Comparison of ENCODE assay signal across 24 cellular contexts in genomic region chr11:65903715-65904114, GRCh38. TPM values are rescaled to one million over a fixed set of nuclear protein-coding genes. Genes with fewer than 3 reads are reported as not detected.
DNase-seq lines count a peak whose midpoint lies in the region; ATAC-seq and TF ChIP-seq lines count a peak whose summit lies in the region.
"Had no signal": no experiment of that assay in that cellular context is flagged by ENCODE, and none has a peak within 500 bp of the region (broad histone marks: within the 10 kb centered on the region; RNA-seq: fewer than 3 reads in every experiment).

No MANE protein-coding gene starts in this region.

- 91% methylated on average over 8 of the region's 8 CpGs for WGBS in mammary epithelial cell (ENCODE audit: low coverage, missing lambda C conversion rate)
- 74 to 79% methylated on average over 8 of the region's 8 CpGs for WGBS in tibial nerve, 2 donors

- CTCF ChIA-PET in Calu3 (lab: Charles Lee) (no interaction called here), mammary epithelial cell (lab: Charles Lee; ENCODE audit: low non-redundant PET) (no interaction called here)
- CTCF ChIA-PET in CD4-positive, alpha-beta memory T cell (lab: Charles Lee; ENCODE audit: partially characterized antibody): interaction anchor here (11.2 kb wide), 1 partner anchor 16 kb away, joined by 162 read pairs; the partner anchor contains the start of genes CCDC85B and FIBP

- H3K36me3 ChIP-seq in NT2/D1 (ENCODE audit: insufficient read depth, insufficient read length, low read length): no peaks in the 10 kb centered on the region
- no peaks in the 10 kb centered on the region for H3K36me3 ChIP-seq in mammary epithelial cell (ENCODE audit: insufficient read depth, low read length)
- no peaks in the 10 kb centered on the region for H3K36me3 ChIP-seq in osteoblast (ENCODE audit: insufficient read depth, low read length)
- no peaks in the 10 kb centered on the region for H3K36me3 ChIP-seq in CD4-positive, alpha-beta memory T cell (ENCODE audit: insufficient read depth, low read length)
- no peaks in the 10 kb centered on the region for H3K36me3 ChIP-seq in tibial nerve
- H3K36me3 ChIP-seq: ascending aorta, spleen, tibial artery had no signal

- in situ Hi-C loops in mammary epithelial cell (cut with MboI; ENCODE audit: low sequenced_read_pairs in 2 of 2): no loop called here

- H3K27me3 ChIP-seq in NT2/D1 (ENCODE audit: insufficient read depth, insufficient read length) (peaks cover 30% of the 10 kb centered on the region), mammary epithelial cell (ENCODE audit: insufficient read depth, low read length) (no peaks in the 10 kb centered on the region), osteoblast (ENCODE audit: insufficient read depth, low read length) (no peaks in the 10 kb centered on the region), tibial nerve (peaks cover 0 to 16% of the 10 kb centered on the region in 2 donors)
- peaks cover 4% of the 10 kb centered on the region for H3K27me3 ChIP-seq in CD4-positive, alpha-beta memory T cell (ENCODE audit: insufficient read depth, low read length)
- H3K27me3 ChIP-seq: ascending aorta, tibial artery had no signal

- BruUV-seq in Calu3 (replicated peaks; lab: Mats Ljungman, UMichigan) (no TSS peak), mammary epithelial cell (replicated peaks; lab: Mats Ljungman, UMichigan) (no TSS peak)

- H3K27ac ChIP-seq in mammary epithelial cell (ENCODE audit: insufficient read depth, low read depth, low read length) (peak overlapping the region; percentile 86), osteoblast (ENCODE audit: low read depth, low read length) (peak overlapping the region; percentile 85), tibial nerve (peak overlapping the region in 1 of 4 donors; percentile 55)
- H3K27ac ChIP-seq in CD4-positive, alpha-beta memory T cell (ENCODE audit: low read depth, low read length): no peak overlapping the region
- H3K27ac ChIP-seq: ascending aorta, spleen, tibial artery had no signal

- H4K20me1 ChIP-seq in mammary epithelial cell (ENCODE audit: insufficient read depth, low read length) (no peaks in the 10 kb centered on the region), osteoblast (ENCODE audit: insufficient read depth, low read length) (no peaks in the 10 kb centered on the region)

- POLR2A ChIA-PET in CD4-positive, alpha-beta memory T cell (lab: Charles Lee; ENCODE audit: partially characterized antibody): no interaction called here

- peaks cover 48% of the 10 kb centered on the region for H3K4me1 Mint-ChIP-seq in Calu3 (ENCODE audit: low read depth, unreplicated experiment)
- peaks cover 3 to 15% (median 7%) of the 10 kb centered on the region in 4 donors for H3K4me1 Mint-ChIP-seq in CD4-positive, alpha-beta memory T cell

- no peaks in the 10 kb centered on the region for H3K27me3 Mint-ChIP-seq in Calu3 (ENCODE audit: unreplicated experiment)
- peaks cover 0 to 1% of the 10 kb centered on the region in 2 donors for H3K27me3 Mint-ChIP-seq in CD4-positive, alpha-beta memory T cell
- H3K27me3 Mint-ChIP-seq: central memory CD8-positive, alpha-beta T cell had no signal

- TF ChIP-seq EP300 in tibial nerve (IDR thresholded peaks at IDR 0.05): no peak

- peak overlapping the region; percentile 97 for H3K27ac Mint-ChIP-seq in Calu3 (ENCODE audit: unreplicated experiment)
- peak overlapping the region in 3 of 7 donors; percentile 32 to 59 (median 53) for H3K27ac Mint-ChIP-seq in CD4-positive, alpha-beta memory T cell
- H3K27ac Mint-ChIP-seq: activated T-cell treated with anti-CD3 and anti-CD28 coated beads, Interleukin-2, amount 50 U/mL, for 72 hours had no signal

- ATAC-seq in GM21381 (IDR thresholded peaks at IDR 0.05; ENCODE audit: unreplicated experiment): no peak
- ATAC-seq: activated T-cell treated with anti-CD3 and anti-CD28 coated beads, Interleukin-2, amount 50 U/mL, for 72 hours had no signal

- H3K9me3 Mint-ChIP-seq in Calu3 (ENCODE audit: low read depth, unreplicated experiment): no peaks in the 10 kb centered on the region
- H3K9me3 Mint-ChIP-seq in CD4-positive, alpha-beta memory T cell: no peaks in the 10 kb centered on the region
- H3K9me3 Mint-ChIP-seq: activated T-cell treated with anti-CD3 and anti-CD28 coated beads, Interleukin-2, amount 50 U/mL, for 72 hours; central memory CD8-positive, alpha-beta T cell had no signal

- H3K79me2 ChIP-seq in mammary epithelial cell (ENCODE audit: insufficient read depth, low read length) (peaks cover 32% of the 10 kb centered on the region), osteoblast (ENCODE audit: insufficient read depth, low read length) (peaks cover 18% of the 10 kb centered on the region)

- H3K4me3 ChIP-seq in NT2/D1 (ENCODE audit: insufficient read length, low read depth) (no peak overlapping the region), mammary epithelial cell (replicated peaks in 1 of 3; ENCODE audit: insufficient read depth in 1 of 3, low read depth in 2 of 3, low read length in 3 of 3) (no peak overlapping the region), osteoblast (ENCODE audit: insufficient read depth, low read length) (no peak overlapping the region), tibial nerve (no peak overlapping the region)
- H3K4me3 ChIP-seq in CD4-positive, alpha-beta memory T cell (ENCODE audit: low read length in 2 of 2): no peak overlapping the region
- H3K4me3 ChIP-seq: ascending aorta, lung, spleen, tibial artery had no signal

- peak overlapping the region; percentile 22 for H3K4me3 Mint-ChIP-seq in Calu3 (ENCODE audit: low read depth, unreplicated experiment)
- H3K4me3 Mint-ChIP-seq in CD4-positive, alpha-beta memory T cell: no peak overlapping the region
- H3K4me3 Mint-ChIP-seq: activated T-cell treated with anti-CD3 and anti-CD28 coated beads, Interleukin-2, amount 50 U/mL, for 72 hours; central memory CD8-positive, alpha-beta T cell had no signal

- intact Hi-C loops in Calu3 (cut with micrococcal nuclease; ENCODE audit: unreplicated experiment) (no loop called here), mammary epithelial cell (cut with micrococcal nuclease) (loop anchor here (1.0 kb wide), 1 partner anchor 13 kb away; no protein-coding TSS in a partner anchor)
- intact Hi-C loops in CD4-positive, alpha-beta memory T cell (cut with micrococcal nuclease): no loop called here

- TF ChIP-seq POLR2A in tibial nerve (IDR thresholded peaks at IDR 0.05): no peak

- H3K9ac ChIP-seq in NT2/D1 (ENCODE audit: insufficient read length, low read depth) (peak overlapping the region; percentile 12), mammary epithelial cell (ENCODE audit: insufficient read depth, low read length) (peak overlapping the region; percentile 72)

- no peak for TF ChIP-seq CTCF in Calu3 (IDR thresholded peaks at IDR 0.05; ENCODE audit: unreplicated experiment)
- no peak for TF ChIP-seq CTCF in mammary epithelial cell (conservative IDR thresholded peaks at IDR 0.05 in 1 of 2, IDR thresholded peaks at IDR 0.05 in 1 of 2; ENCODE audit: extremely low read depth in 1 of 2, insufficient read depth in 1 of 2, low read depth in 1 of 2, low read length in 2 of 2)
- no peak for TF ChIP-seq CTCF in osteoblast (IDR thresholded peaks at IDR 0.05; ENCODE audit: extremely low read depth, low read depth, low read length)
- TF ChIP-seq CTCF in tibial nerve (IDR thresholded peaks at IDR 0.05): no peak

- H2AFZ ChIP-seq in mammary epithelial cell (ENCODE audit: low read depth, low read length): no peak overlapping the region
- no peak overlapping the region for H2AFZ ChIP-seq in osteoblast (ENCODE audit: low read length)

- DNase-seq in Calu3 (no peak), NT2/D1 (ENCODE audit: low read depth, low spot score) (no peak), mammary epithelial cell (no peak), osteoblast (ENCODE audit: insufficient read length, low spot score, missing footprints) (no peak), islet precursor cell (no peak), tibial nerve (ENCODE audit: low spot score in 2 of 2) (no peak)
- DNase-seq in CD4-positive, alpha-beta memory T cell: no peak
- DNase-seq: activated CD4-positive, alpha-beta T cell treated with anti-CD3 and anti-CD28 coated beads for 48 hours; activated naive CD4-positive, alpha-beta T cell treated with anti-CD3 and anti-CD28 coated beads, Interleukin-2, amount 50 U/mL, for 16 hours; activated T-cell treated with anti-CD3 and anti-CD28 coated beads, Interleukin-2, amount 50 U/mL, for 72 hours; erythroblast; foreskin melanocyte; GOT3; NCI-H2171; NCI-H524; SHP77; spleen; stimulated activated CD4-positive, alpha-beta T cell treated with anti-CD3 and anti-CD28 coated beads, Interleukin-4, amount 100 ng/mL, for 1 hour; stimulated activated naive CD4-positive, alpha-beta T cell treated with Interleukin-2 at 50 U/mL for 16 hours; tibial artery had no signal

- dilution Hi-C loops in mammary epithelial cell (cut with HindIII; ENCODE audit: low sequenced_read_pairs): loop anchor here (5.0 kb wide), 1 partner anchor 84 kb away; no protein-coding TSS in a partner anchor

- peaks cover 5% of the 10 kb centered on the region for H3K4me1 ChIP-seq in NT2/D1 (ENCODE audit: insufficient read depth, insufficient read length)
- peaks cover 41% of the 10 kb centered on the region for H3K4me1 ChIP-seq in mammary epithelial cell (ENCODE audit: insufficient read depth, low read length)
- H3K4me1 ChIP-seq in osteoblast (ENCODE audit: insufficient read depth, low read length): peaks cover 42% of the 10 kb centered on the region
- H3K4me1 ChIP-seq in CD4-positive, alpha-beta memory T cell (ENCODE audit: insufficient read depth, low read length): peaks cover 20% of the 10 kb centered on the region
- H3K4me1 ChIP-seq in tibial nerve: peaks cover 0 to 27% (median 11%) of the 10 kb centered on the region in 4 donors

- H3K4me2 ChIP-seq in mammary epithelial cell (ENCODE audit: insufficient read depth, low read depth, low read length) (peak overlapping the region; percentile 56), osteoblast (ENCODE audit: insufficient read depth, low read length) (peak overlapping the region; percentile 8)

- H3K9me3 ChIP-seq in NT2/D1 (ENCODE audit: insufficient read depth, low read length): no peaks in the 10 kb centered on the region
- H3K9me3 ChIP-seq in mammary epithelial cell (replicated peaks; ENCODE audit: insufficient read depth, low read length): no peaks in the 10 kb centered on the region
- H3K9me3 ChIP-seq in osteoblast (ENCODE audit: low read depth, low read length): no peaks in the 10 kb centered on the region
- H3K9me3 ChIP-seq in CD4-positive, alpha-beta memory T cell (ENCODE audit: control insufficient read depth in 1 of 2, low read length in 2 of 2): no peaks in the 10 kb centered on the region
- no peaks in the 10 kb centered on the region for H3K9me3 ChIP-seq in tibial nerve
- H3K9me3 ChIP-seq: ascending aorta, spleen, tibial artery had no signal

- H3K36me3 Mint-ChIP-seq in Calu3 (ENCODE audit: insufficient read depth, unreplicated experiment): peaks cover 47% of the 10 kb centered on the region
- no peaks in the 10 kb centered on the region for H3K36me3 Mint-ChIP-seq in CD4-positive, alpha-beta memory T cell

RNA-seq across cellular contexts. Expression of gene FOSL1, which starts 3.5 kb away (rescaled TPM):
- total RNA-seq in Calu3 (2022) (69.8 and 76.1 TPM in 2 replicates), mammary epithelial cell (100 to 1,000 TPM in 1 of 2 donors, 10 to 100 TPM in 1; 12.5 to 275 TPM), osteoblast (13.0 and 13.8 TPM in 2 replicates), tibial nerve (1 to 10 TPM in 3 of 4 donors, not detected in 1; 1.3 to 3.3 (median 1.4) TPM)
- polyA plus RNA-seq in mammary epithelial cell: 31.6 TPM
- polyA minus RNA-seq in mammary epithelial cell: 236 TPM
- total RNA-seq in CD4-positive, alpha-beta memory T cell: under 1 TPM; 0.39 to 0.79 TPM
- under 1 TPM in 1 of 2 donors, not detected in 1; 0.81 TPM for polyA plus RNA-seq in CD4-positive, alpha-beta memory T cell

RNA-seq across cellular contexts. Expression of gene CCDC85B, which starts 13.2 kb away (rescaled TPM):
- 26.6 and 30.2 TPM in 2 replicates for total RNA-seq in Calu3 (2022)
- total RNA-seq in mammary epithelial cell: 10 to 100 TPM in 1 of 2 donors, 1 to 10 TPM in 1; 7.5 to 21.8 TPM
- polyA plus RNA-seq in mammary epithelial cell: 12.0 TPM
- 1.3 TPM for polyA minus RNA-seq in mammary epithelial cell
- total RNA-seq in osteoblast: 42.4 and 47.0 TPM in 2 replicates
- total RNA-seq in CD4-positive, alpha-beta memory T cell: 10 to 100 TPM; 22.9 to 24.9 TPM
- 10 to 100 TPM; 60.0 to 68.3 TPM for polyA plus RNA-seq in CD4-positive, alpha-beta memory T cell
- 100 to 1,000 TPM in 2 of 4 donors, 10 to 100 TPM in 2; 73.0 to 108 (median 89.4) TPM for total RNA-seq in tibial nerve

RNA-seq across cellular contexts. Expression of gene C11orf68, which starts 15.1 kb away (rescaled TPM):
- total RNA-seq in Calu3 (2022): 25.9 and 27.4 TPM in 2 replicates
- total RNA-seq in mammary epithelial cell: 10 to 100 TPM in 1 of 2 donors, 1 to 10 TPM in 1; 9.8 to 53.4 TPM
- polyA plus RNA-seq in mammary epithelial cell: 33.9 TPM
- 34.5 TPM for polyA minus RNA-seq in mammary epithelial cell
- total RNA-seq in osteoblast: 30.9 and 32.9 TPM in 2 replicates
- 10 to 100 TPM; 57.1 to 59.5 TPM for total RNA-seq in CD4-positive, alpha-beta memory T cell
- 10 to 100 TPM; 48.0 to 81.6 TPM for polyA plus RNA-seq in CD4-positive, alpha-beta memory T cell
- total RNA-seq in tibial nerve: 10 to 100 TPM; 14.7 to 30.4 (median 21.7) TPM

RNA-seq across cellular contexts. Expression of gene FIBP, which starts 15.4 kb away (rescaled TPM):
- 75.8 and 79.2 TPM in 2 replicates for total RNA-seq in Calu3 (2022)
- total RNA-seq in mammary epithelial cell: 100 to 1,000 TPM in 1 of 2 donors, 10 to 100 TPM in 1; 84.1 to 125 TPM
- 78.7 TPM for polyA plus RNA-seq in mammary epithelial cell
- polyA minus RNA-seq in mammary epithelial cell: 123 TPM
- total RNA-seq in osteoblast: 129 and 151 TPM in 2 replicates
- 10 to 100 TPM; 39.9 to 42.1 TPM for total RNA-seq in CD4-positive, alpha-beta memory T cell
- 10 to 100 TPM; 79.3 to 99.0 TPM for polyA plus RNA-seq in CD4-positive, alpha-beta memory T cell
- total RNA-seq in tibial nerve: 10 to 100 TPM; 53.6 to 73.2 (median 63.7) TPM

RNA-seq across cellular contexts. Expression of gene DRAP1, which starts 15.5 kb away (rescaled TPM):
- total RNA-seq in Calu3 (2022) (106 and 114 TPM in 2 replicates), mammary epithelial cell (100 to 1,000 TPM; 121 to 396 TPM), osteoblast (170 and 190 TPM in 2 replicates), tibial nerve (100 to 1,000 TPM in 2 of 4 donors, 10 to 100 TPM in 2; 64.5 to 134 (median 93.3) TPM)
- 262 TPM for polyA plus RNA-seq in mammary epithelial cell
- 99.5 TPM for polyA minus RNA-seq in mammary epithelial cell
- total RNA-seq in CD4-positive, alpha-beta memory T cell: 10 to 100 TPM; 78.2 to 78.7 TPM
- polyA plus RNA-seq in CD4-positive, alpha-beta memory T cell: 100 to 1,000 TPM in 1 of 2 donors, 10 to 100 TPM in 1; 90.4 to 102 TPM
